ENCODE assay signal across 24 cellular contexts in genomic region chr5:38593959-38594358, GRCh38. TPM values are rescaled to one million over a fixed set of nuclear protein-coding genes. Genes with fewer than 3 reads are reported as not detected.
"Had no signal": no experiment of that assay in that cellular context is flagged by ENCODE, and none has a peak within 500 bp of the region (broad histone marks: within the 10 kb centered on the region; RNA-seq: fewer than 3 reads in every experiment).

No MANE protein-coding gene starts in this region.

- H3K27ac ChIP-seq: colonic mucosa, esophagus muscularis mucosa, prostate gland, right atrium auricular region, skin epidermis, spleen, thoracic aorta had no signal

- H3K4me1 ChIP-seq: colonic mucosa, prostate gland, tibial nerve had no signal

- H3K9me3 ChIP-seq: colonic mucosa, esophagus muscularis mucosa, prostate gland, right atrium auricular region, spleen, thoracic aorta, tibial nerve, upper lobe of left lung had no signal

- ATAC-seq: left colon; naive thymus-derived CD8-positive, alpha-beta T cell; stimulated activated memory B cell treated with anti-CD40 and anti-IgM and Interleukin-4, amounts not matched to agents 10 μg/mL and 1 μg/mL and 100 μg/mL, for 72 hours; stimulated activated naive CD8-positive, alpha-beta T cell treated with anti-CD3 and anti-CD28 coated beads, Interleukin-15, Interleukin-2, amounts not matched to agents 100 U/mL and 50 U/mL, for 24 hours had no signal

- H3K36me3 ChIP-seq: colonic mucosa, esophagus muscularis mucosa, prostate gland, right atrium auricular region, spleen, thoracic aorta, tibial nerve, upper lobe of left lung had no signal

- H3K27me3 ChIP-seq: colonic mucosa, esophagus muscularis mucosa, right atrium auricular region, spleen, tibial nerve, upper lobe of left lung had no signal

- DNase-seq: colonic mucosa; effector CD8-positive, alpha-beta T cell; hypothalamus; immature natural killer cell; islet precursor cell; kidney glomerular epithelial cell; left colon; mesendoderm; naive thymus-derived CD8-positive, alpha-beta T cell; nephron progenitor cell; nucleus accumbens; spleen; stimulated activated CD4-positive, alpha-beta T cell treated with anti-CD3 and anti-CD28 coated beads, Interleukin-4, amount 100 ng/mL, for 4 hours; stimulated activated naive CD8-positive, alpha-beta T cell treated with anti-CD3 and anti-CD28 coated beads, Interleukin-15, Interleukin-2, amounts not matched to agents 100 U/mL and 50 U/mL, for 24 hours; substantia nigra; upper lobe of left lung had no signal

- H3K4me3 ChIP-seq: colonic mucosa, lung, prostate gland, right atrium auricular region, skin epidermis, spleen, thoracic aorta had no signal

RNA-seq across cellular contexts. Expression of gene LIFR, which starts 37.5 kb away (rescaled TPM):
- total RNA-seq: naive thymus-derived CD8-positive, alpha-beta T cell had no signal
- polyA plus RNA-seq: immature natural killer cell; naive thymus-derived CD8-positive, alpha-beta T cell had no signal
